ENCODE assay signal across 23 cellular contexts in genomic region chr16:27984121-27984520, GRCh38.
"Had no signal": no experiment of that assay in that cellular context is flagged by ENCODE, and none has a peak within 500 bp of the region (broad histone marks: within the 10 kb centered on the region; RNA-seq: fewer than 3 reads in every experiment).

No MANE protein-coding gene starts in this region.

- H3K9me3 ChIP-seq: left lung, mucosa of descending colon, prostate gland, vagina had no signal

- ATAC-seq: left colon; left lung; mucosa of descending colon; naive thymus-derived CD4-positive, alpha-beta T cell; natural killer cell treated with Interleukin-12 subunit alpha and Interleukin-12 subunit beta and Interleukin-15 and Interleukin-18, amount 100 ng/mL, for 72 hours; right cardiac atrium; sciatic nerve; stimulated activated memory B cell treated with anti-CD40 and anti-IgM and Interleukin-4, amounts not matched to agents 10 μg/mL and 1 μg/mL and 100 μg/mL, for 72 hours; stimulated activated naive CD8-positive, alpha-beta T cell treated with anti-CD3 and anti-CD28 coated beads, Interleukin-15, amount 100 ng/mL, for 72 hours had no signal

- H3K4me3 ChIP-seq: left lung, lung, mucosa of descending colon, ovary, prostate gland, skin epidermis, tibial nerve, vagina had no signal

- DNase-seq: immature natural killer cell; kidney; left lung; mesendoderm; midbrain; mucosa of descending colon; naive thymus-derived CD4-positive, alpha-beta T cell; ovary; retina; right cardiac atrium; stimulated activated CD4-positive, alpha-beta T cell treated with anti-CD3 and anti-CD28 coated beads, Interleukin-4, amount 100 ng/mL, for 24 hours; stimulated activated naive CD4-positive, alpha-beta T cell treated with Interleukin-2 at 50 U/mL for 16 hours; stimulated activated naive CD8-positive, alpha-beta T cell treated with anti-CD3 and anti-CD28 coated beads, Interleukin-15, amount 100 ng/mL, for 72 hours; substantia nigra had no signal

- H3K4me1 ChIP-seq: left lung, prostate gland, tibial nerve, vagina had no signal

- H3K36me3 ChIP-seq: left lung, ovary, prostate gland, tibial nerve, vagina had no signal

- H3K27ac ChIP-seq: left lung, ovary, prostate gland, skin epidermis, tibial nerve, vagina had no signal

- H3K27me3 ChIP-seq: ovary, tibial nerve, vagina had no signal
